In genomic region chr7:97732567-97733275, GRCh38 we compare ENCODE assay signal across 12 cellular contexts. TPM values are rescaled to one million over a fixed set of nuclear protein-coding genes. Genes with fewer than 3 reads are reported as not detected.
DNase-seq lines count a peak whose midpoint lies in the region; ATAC-seq and TF ChIP-seq lines count a peak whose summit lies in the region.
"Had no signal": no experiment of that assay in that cellular context is flagged by ENCODE, and none has a peak within 500 bp of the region (broad histone marks: within the 10 kb centered on the region; RNA-seq: fewer than 3 reads in every experiment).

No MANE protein-coding gene starts in this region.

- H3K4me1 ChIP-seq in iPS-15b (ENCODE audit: control insufficient read depth, insufficient read depth, low read length) (peaks cover 10% of the 10 kb centered on the region), psoas muscle (no peaks in the 10 kb centered on the region)

- no peak overlapping the region for H3K9ac ChIP-seq in iPS-15b (ENCODE audit: low read depth, low read length)

- intact Hi-C loops in psoas muscle (cut with DNase I), result no loop called here

- no peaks in the 10 kb centered on the region for H3K9me3 ChIP-seq in WERI-Rb-1 (ENCODE audit: severe bottlenecking)
- H3K9me3 ChIP-seq in iPS-15b (ENCODE audit: control insufficient read depth, insufficient read depth, low read length), result no peaks in the 10 kb centered on the region
- H3K9me3 ChIP-seq in psoas muscle, result no peaks in the 10 kb centered on the region

- H3K36me3 ChIP-seq in WERI-Rb-1, result no peaks in the 10 kb centered on the region
- H3K36me3 ChIP-seq in iPS-15b (ENCODE audit: control insufficient read depth, insufficient read depth, low read length), result no peaks in the 10 kb centered on the region
- no peaks in the 10 kb centered on the region for H3K36me3 ChIP-seq in psoas muscle (ENCODE audit: insufficient read depth in 1 of 2, low read depth in 1 of 2)

- TF ChIP-seq CTCF in WERI-Rb-1 (IDR thresholded peaks at IDR 0.05; ENCODE audit: low read depth, low read length), result no peak
- TF ChIP-seq CTCF in psoas muscle (IDR thresholded peaks at IDR 0.05), result no peak

- in situ Hi-C loops in ACHN (cut with HindIII; ENCODE audit: low pct_ligation_motif_present, low pct_unique_long_range_greater_than_20kb, low sequenced_read_pairs), result no loop called here

- WGBS in psoas muscle, 3 donors, result 1 to 2% (median 1%) methylated on average over 41 to 42 of the region's 42 CpGs

- DNase-seq in GM03348 (ENCODE audit: low spot score) (peak; percentile 9), WERI-Rb-1 (no peak), psoas muscle (no peak), EL (no peak), ACHN (no peak)
- no peak for DNase-seq in stimulated activated naive CD4-positive, alpha-beta T cell treated with Interleukin-2 at 50 U/mL for 16 hours (lab: John Stamatoyannopoulos, UW)
- DNase-seq: activated CD4-positive, alpha-beta T cell treated with anti-CD3 and anti-CD28 coated beads, Interleukin-2, amount 10 ng/mL, durations not matched to agents 7 days and 5 days; stimulated activated CD4-positive, alpha-beta T cell treated with anti-CD3 and anti-CD28 coated beads, Interleukin-2, amount 100 ng/mL, for 48 hours had no signal

- peak overlapping the region; percentile 32 for H3K4me3 ChIP-seq in WERI-Rb-1 (ENCODE audit: low read depth, low read length)
- peak overlapping the region; percentile 69 for H3K4me3 ChIP-seq in iPS-15b (ENCODE audit: low read depth, low read length)
- H3K4me3 ChIP-seq in psoas muscle, result peak overlapping the region; percentile 9

- H3K27ac ChIP-seq in WERI-Rb-1, result no peak overlapping the region
- no peak overlapping the region for H3K27ac ChIP-seq in psoas muscle

- ATAC-seq in psoas muscle (no peak), HG02938 (IDR thresholded peaks at IDR 0.05; ENCODE audit: unreplicated experiment) (no peak)

- H3K27me3 ChIP-seq in WERI-Rb-1 (ENCODE audit: insufficient read depth, low read depth, severe bottlenecking) (peaks cover 34% of the 10 kb centered on the region), iPS-15b (ENCODE audit: control insufficient read depth, insufficient read depth, low read length) (peaks cover 57% of the 10 kb centered on the region), psoas muscle (ENCODE audit: insufficient read depth in 3 of 3, low read length in 2 of 3) (peaks cover 3 to 47% (median 18%) of the 10 kb centered on the region in 3 donors)

RNA-seq across cellular contexts. Expression of gene TAC1, which starts 0.8 kb away (rescaled TPM):
- total RNA-seq in psoas muscle, result not detected
- under 1 TPM in 2 of 3 donors, not detected in 1; 0.03 to 0.14 TPM for polyA plus RNA-seq in psoas muscle
- total RNA-seq: activated CD4-positive, alpha-beta T cell treated with anti-CD3 and anti-CD28 coated beads, Interleukin-2, amount 10 ng/mL, durations not matched to agents 7 days and 5 days; fibroblast of villous mesenchyme; myocyte had no signal

Comparison
In these comparisons a context has a peak if more than half of its experiments do, and no peak if none do; other contexts are left out.
1. H3K4me3 ChIP-seq: peak in every context shown above with its lines; median percentile 69 in iPS-15b; 32 in WERI-Rb-1; 9 in psoas muscle.